ENCODE assay signal across 8 cellular contexts in the genomic region with DNA sequence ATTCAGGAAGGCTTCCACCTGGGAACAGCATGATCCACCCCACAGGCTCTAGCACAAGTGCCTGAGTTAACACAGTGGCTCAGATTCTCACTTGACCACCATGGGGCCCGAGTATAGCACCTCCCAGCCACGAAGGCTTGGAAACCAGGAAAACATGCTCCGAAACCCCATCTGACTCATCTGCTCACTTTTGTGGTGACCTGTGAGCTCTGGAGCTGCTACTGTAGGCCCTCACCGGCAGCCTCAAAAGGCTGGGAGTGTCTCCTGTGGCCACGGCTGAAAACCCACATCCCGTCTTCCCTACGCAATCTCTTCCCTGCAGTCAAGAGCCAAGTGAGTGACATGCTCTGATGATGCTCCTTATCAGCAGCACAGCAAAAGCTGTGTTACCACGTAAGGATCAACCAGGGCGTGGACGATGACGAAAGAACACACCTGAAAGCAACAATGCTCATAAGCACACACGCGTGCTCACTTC.
DNase-seq lines count a peak whose midpoint lies in the region; ATAC-seq and TF ChIP-seq lines count a peak whose summit lies in the region.

No MANE protein-coding gene starts in this region.

- peak overlapping the region; percentile 73 to 95 (median 92) for H3K27ac Mint-ChIP-seq in nephron

- WGBS in transverse colon (ENCODE audit: low coverage in 1 of 2), 2 donors: 81% methylated on average over 13 of the region's 13 CpGs; no CpG with 5 or more reads in 1 of the 2 donors

- peaks cover 3% of the 10 kb centered on the region for H3K36me3 Mint-ChIP-seq in nephron (ENCODE audit: low read depth)

- TF ChIP-seq EP300 in transverse colon (IDR thresholded peaks at IDR 0.05; ENCODE audit: low read depth): no peak

- in situ Hi-C loops in transverse colon (cut with MboI; ENCODE audit: low pct_ligation_motif_present in 1 of 4, low pct_unique_long_range_greater_than_20kb in 1 of 4, low sequenced_read_pairs in 3 of 4): no loop called here

- no peak overlapping the region for H3K4me3 ChIP-seq in transverse colon

- no peaks in the 10 kb centered on the region for H3K9me3 ChIP-seq in transverse colon

- no peak overlapping the region for H3K4me3 Mint-ChIP-seq in nephron

- intact Hi-C loops in transverse colon (cut with DNase I; ENCODE audit: low total_unique reads): no loop called here

- no peaks in the 10 kb centered on the region for H3K27me3 ChIP-seq in transverse colon

- H3K36me3 ChIP-seq in transverse colon: no peaks in the 10 kb centered on the region

- H3K9me3 Mint-ChIP-seq in nephron: no peaks in the 10 kb centered on the region

- H3K27me3 Mint-ChIP-seq in nephron (ENCODE audit: low read depth): no peaks in the 10 kb centered on the region

- no peak for TF ChIP-seq POLR2A in transverse colon (IDR thresholded peaks at IDR 0.05)

- peaks cover 7 to 39% (median 16%) of the 10 kb centered on the region in 4 donors for H3K4me1 ChIP-seq in transverse colon

- TF ChIP-seq CTCF in nephron (IDR thresholded peaks at IDR 0.05; ENCODE audit: unreplicated experiment in 3 of 3): no peak
- no peak for TF ChIP-seq CTCF in transverse colon (IDR thresholded peaks at IDR 0.05)

- peak overlapping the region; percentile 23 to 65 (median 40) for H3K27ac ChIP-seq in transverse colon

- peak; percentile 22 for ATAC-seq in GM19328 (IDR thresholded peaks at IDR 0.05; ENCODE audit: unreplicated experiment)

- DNase-seq in OCI-M1 (lab: John Stamatoyannopoulos, UW) (peak; percentile 30), transverse colon (no peak), HUDEP-2 (lab: John Stamatoyannopoulos, UW; ENCODE audit: unreplicated experiment in 76 of 76) (no peak), cerebellar cortex (ENCODE audit: low spot score) (no peak), ecto neural progenitor cell (ENCODE audit: low spot score) (no peak)
- DNase-seq in activated gamma-delta T cell treated with anti-CD3 and anti-CD28 coated beads, Interleukin-2, amount 50 U/mL, for 16 hours (ENCODE audit: low read depth): peak; percentile 67

- peaks cover 62% of the 10 kb centered on the region for H3K4me1 Mint-ChIP-seq in nephron

Comparison
In these comparisons a context has a peak if more than half of its experiments do, and no peak if none do; other contexts are left out.
1. DNase-seq: peak in OCI-M1 (single experiment) and activated gamma-delta T cell treated with anti-CD3 and anti-CD28 coated beads, Interleukin-2, amount 50 U/mL, for 16 hours (single experiment); none in transverse colon (single experiment), HUDEP-2 (0 of 76), cerebellar cortex (single experiment) and ecto neural progenitor cell (single experiment).